ENCODE assay signal across 8 cellular contexts in genomic region chr18:11518788-11519685, GRCh38.
A peak's percentile ranks its signal among the peaks of the same experiment; 100 is the strongest.
DNase-seq lines count a peak whose midpoint lies in the region; ATAC-seq and TF ChIP-seq lines count a peak whose summit lies in the region.

No MANE protein-coding gene starts in this region.

- CTCF ChIA-PET in mammary epithelial cell (lab: Charles Lee; ENCODE audit: low non-redundant PET), result interaction anchor here (0.5 to 0.8 kb wide), 3 partner anchors 34 to 207 kb away, joined by 3 to 7 read pairs (median 4); no protein-coding TSS in a partner anchor

- BruUV-seq in mammary epithelial cell (replicated peaks; lab: Mats Ljungman, UMichigan), result no TSS peak

- H3K36me3 ChIP-seq in mammary epithelial cell (ENCODE audit: insufficient read depth, low read length), result no peaks in the 10 kb centered on the region
- H3K36me3 ChIP-seq in lower lobe of right lung, result no peaks in the 10 kb centered on the region

- TF ChIP-seq CTCF in GM20000 (IDR thresholded peaks at IDR 0.05; ENCODE audit: extremely low read depth, missing control alignments) (peak; percentile 89), mammary epithelial cell (conservative IDR thresholded peaks at IDR 0.05 in 1 of 2, IDR thresholded peaks at IDR 0.05 in 1 of 2; ENCODE audit: extremely low read depth in 1 of 2, insufficient read depth in 1 of 2, low read depth in 1 of 2, low read length in 2 of 2) (peak; percentile 88 to 93), lower lobe of right lung (IDR thresholded peaks at IDR 0.05) (peak; percentile 43)

- no peak overlapping the region for H2AFZ ChIP-seq in mammary epithelial cell (ENCODE audit: low read depth, low read length)

- no peaks in the 10 kb centered on the region for H4K20me1 ChIP-seq in mammary epithelial cell (ENCODE audit: insufficient read depth, low read length)

- no peaks in the 10 kb centered on the region for H3K79me2 ChIP-seq in mammary epithelial cell (ENCODE audit: insufficient read depth, low read length)

- no peak overlapping the region for H3K4me2 ChIP-seq in mammary epithelial cell (ENCODE audit: insufficient read depth, low read depth, low read length)

- no peak overlapping the region for H3K4me3 ChIP-seq in mammary epithelial cell (replicated peaks in 1 of 3; ENCODE audit: insufficient read depth in 1 of 3, low read depth in 2 of 3, low read length in 3 of 3)
- H3K4me3 ChIP-seq in lower lobe of right lung, result no peak overlapping the region

- dilution Hi-C loops in mammary epithelial cell (cut with HindIII; ENCODE audit: low sequenced_read_pairs), result no loop called here

- H3K4me1 ChIP-seq in mammary epithelial cell (ENCODE audit: insufficient read depth, low read length) (no peaks in the 10 kb centered on the region), lower lobe of right lung (no peaks in the 10 kb centered on the region)

- ATAC-seq in lower lobe of right lung (peak; percentile 59 to 62), HG02571 (IDR thresholded peaks at IDR 0.05; ENCODE audit: unreplicated experiment) (no peak)

- H3K27me3 ChIP-seq in mammary epithelial cell (ENCODE audit: insufficient read depth, low read length) (no peaks in the 10 kb centered on the region), lower lobe of right lung (ENCODE audit: low read depth) (no peaks in the 10 kb centered on the region)

- no peaks in the 10 kb centered on the region for H3K9me3 ChIP-seq in mammary epithelial cell (replicated peaks; ENCODE audit: insufficient read depth, low read length)
- H3K9me3 ChIP-seq in lower lobe of right lung, result no peaks in the 10 kb centered on the region

- 49% methylated on average over 14 of the region's 24 CpGs for WGBS in mammary epithelial cell (ENCODE audit: low coverage, missing lambda C conversion rate)

- in situ Hi-C loops in mammary epithelial cell (cut with MboI; ENCODE audit: low sequenced_read_pairs in 2 of 2), result loop anchor here (10.0 to 25.0 kb wide), 2 partner anchors 107 to 194 kb away; no protein-coding TSS in a partner anchor

- intact Hi-C loops in mammary epithelial cell (cut with micrococcal nuclease) (loop anchor here (10.0 kb wide), 1 partner anchor 54 kb away; no protein-coding TSS in a partner anchor), lower lobe of right lung (cut with DNase I) (no loop called here)

- H3K27ac ChIP-seq in mammary epithelial cell (ENCODE audit: insufficient read depth, low read depth, low read length) (no peak overlapping the region), lower lobe of right lung (no peak overlapping the region)

- H3K9ac ChIP-seq in mammary epithelial cell (ENCODE audit: insufficient read depth, low read length), result no peak overlapping the region

- peak; percentile 9 to 66 (median 52) for DNase-seq in NCI-H1417 (lab: John Stamatoyannopoulos, UW)
- no peak for DNase-seq in NCI-H1417 treated with DMSO at 0.1 percent for 48 hours (lab: John Stamatoyannopoulos, UW)
- DNase-seq in GM20000 (ENCODE audit: low spot score), result peak; percentile 79
- peak in 51 of 76 experiments; percentile 1 to 67 (median 22) for DNase-seq in HUDEP-2 (lab: John Stamatoyannopoulos, UW; ENCODE audit: unreplicated experiment in 76 of 76)
- DNase-seq in RKO (ENCODE audit: low spot score), result peak; percentile 67
- peak; percentile 30 for DNase-seq in mammary epithelial cell
- no peak for DNase-seq in lower lobe of right lung

Comparison
In these comparisons a context has a peak if more than half of its experiments do, and no peak if none do; other contexts are left out.
1. DNase-seq: peak in NCI-H1417 (3 of 3), GM20000 (single experiment), HUDEP-2 (51 of 76), RKO (single experiment) and mammary epithelial cell (single experiment); none in NCI-H1417 treated with DMSO at 0.1 percent for 48 hours (single experiment) and lower lobe of right lung (single experiment).
2. Peak in every context shown above with its lines, with median percentiles within 50 percentile points of each other: CTCF ChIP-seq.